In the genomic region with DNA sequence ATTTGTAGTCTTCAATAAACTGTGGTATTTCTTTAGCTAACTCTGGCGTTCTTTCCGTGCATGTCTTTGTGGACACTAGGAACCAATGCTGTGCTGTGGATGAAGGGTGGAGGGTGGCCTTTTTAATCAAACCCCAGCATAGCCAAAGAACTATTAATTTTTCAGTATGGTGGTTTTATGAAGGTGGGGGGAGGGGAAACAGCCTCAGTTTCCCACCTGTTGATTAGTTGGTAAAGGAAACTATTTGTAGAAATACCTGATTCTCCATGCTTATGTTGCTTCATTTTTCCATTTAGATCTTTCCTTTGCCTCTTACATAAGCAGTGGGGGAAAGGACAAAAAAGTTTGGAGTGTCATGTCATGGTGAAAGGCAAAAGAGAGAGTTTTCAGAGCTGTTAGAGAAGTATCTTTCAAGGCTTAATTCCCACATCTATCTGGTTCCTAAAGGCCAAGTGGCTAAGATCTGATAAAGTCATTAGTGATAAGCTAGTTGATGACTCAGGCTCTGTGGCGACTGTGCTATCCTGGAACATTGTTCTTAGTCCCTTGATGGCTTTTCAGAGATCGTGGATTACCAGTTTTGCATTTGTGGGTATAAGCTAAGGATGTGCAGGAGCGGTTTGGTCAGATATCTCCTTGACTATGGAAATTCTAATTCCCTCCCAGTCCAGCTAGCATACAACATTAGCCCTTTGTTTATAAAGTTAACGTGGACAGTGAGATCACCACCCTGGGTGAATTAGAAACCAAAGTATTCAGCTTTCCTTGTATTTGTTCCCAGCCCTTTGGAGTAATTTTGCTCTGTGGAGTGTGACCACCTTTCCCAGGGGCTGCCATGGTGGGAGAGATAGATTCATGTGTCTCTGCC, we compare ENCODE assay signal across 1 cellular context.
TF ChIP-seq lines count a peak whose summit lies in the region.

No MANE protein-coding gene starts in this region.

TF ChIP-seq in IMR-90, 13 proteins besides CTCF, POLR2A, EP300 and RAD21:
- TF ChIP-seq, protein P1, sequence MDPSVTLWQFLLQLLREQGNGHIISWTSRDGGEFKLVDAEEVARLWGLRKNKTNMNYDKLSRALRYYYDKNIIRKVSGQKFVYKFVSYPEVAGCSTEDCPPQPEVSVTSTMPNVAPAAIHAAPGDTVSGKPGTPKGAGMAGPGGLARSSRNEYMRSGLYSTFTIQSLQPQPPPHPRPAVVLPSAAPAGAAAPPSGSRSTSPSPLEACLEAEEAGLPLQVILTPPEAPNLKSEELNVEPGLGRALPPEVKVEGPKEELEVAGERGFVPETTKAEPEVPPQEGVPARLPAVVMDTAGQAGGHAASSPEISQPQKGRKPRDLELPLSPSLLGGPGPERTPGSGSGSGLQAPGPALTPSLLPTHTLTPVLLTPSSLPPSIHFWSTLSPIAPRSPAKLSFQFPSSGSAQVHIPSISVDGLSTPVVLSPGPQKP (IDR thresholded peaks at IDR 0.05; ENCODE audit: borderline replicate concordance, low read depth, low read length), result no peak
- TF ChIP-seq CHD1 (IDR thresholded peaks at IDR 0.05; ENCODE audit: low read depth, low read length) (no peak), USF2 (IDR thresholded peaks at IDR 0.05; ENCODE audit: low read depth, low read length) (no peak), CEBPB (IDR thresholded peaks at IDR 0.05; ENCODE audit: low read depth, low read length) (no peak), MAZ (IDR thresholded peaks at IDR 0.05; ENCODE audit: borderline replicate concordance, low read depth, low read length) (no peak), RCOR1 (IDR thresholded peaks at IDR 0.05; ENCODE audit: insufficient replicate concordance, low read length) (no peak), SMC3 (IDR thresholded peaks at IDR 0.05; ENCODE audit: low read depth, low read length) (no peak), FOS (IDR thresholded peaks at IDR 0.05; ENCODE audit: low read depth, low read length) (no peak), BHLHE40 (IDR thresholded peaks at IDR 0.05; ENCODE audit: low read depth, low read length) (no peak), MXI1 (IDR thresholded peaks at IDR 0.05; ENCODE audit: borderline replicate concordance, low read depth, low read length) (no peak), RFX5 (IDR thresholded peaks at IDR 0.05; ENCODE audit: low read depth, low read length) (no peak), MAFK (IDR thresholded peaks at IDR 0.05; ENCODE audit: low read depth, low read length) (no peak), NFE2L2 (IDR thresholded peaks at IDR 0.05; ENCODE audit: low read depth, low read length) (no peak)
TF ChIP-seq in IMR-90: peak in this region for 0.
